ENCODE assay signal across 13 cellular contexts in the genomic region with DNA sequence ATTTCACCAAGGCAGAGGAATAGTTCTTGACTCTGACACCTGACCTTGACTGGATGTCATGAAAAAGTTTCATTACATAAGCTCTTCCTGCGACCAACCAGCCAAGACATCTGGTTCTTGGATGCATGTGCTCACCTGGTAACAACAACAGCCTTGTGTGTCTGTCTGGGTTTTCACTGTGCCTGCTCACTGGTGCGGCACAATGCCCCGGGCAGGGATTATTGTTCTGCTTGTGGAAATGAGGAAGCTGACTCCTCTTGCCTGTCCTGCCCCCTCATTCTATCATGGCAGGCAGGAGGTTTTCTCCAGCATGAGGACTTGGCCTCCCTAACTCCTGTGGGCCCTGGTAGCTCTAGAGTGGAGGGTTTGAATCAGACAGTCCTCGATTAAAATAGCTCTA. TPM values are rescaled to one million over a fixed set of nuclear protein-coding genes. Genes with fewer than 3 reads are reported as not detected.
A peak's percentile ranks its signal among the peaks of the same experiment; 100 is the strongest.
DNase-seq lines count a peak whose midpoint lies in the region; ATAC-seq, FAIRE-seq and TF ChIP-seq lines count a peak whose summit lies in the region.
"Had no signal": no experiment of that assay in that cellular context is flagged by ENCODE, and none has a peak within 500 bp of the region (broad histone marks: within the 10 kb centered on the region; RNA-seq: fewer than 3 reads in every experiment).

No MANE protein-coding gene starts in this region.

- intact Hi-C loops in left ventricle myocardium inferior (cut with micrococcal nuclease) (no loop called here), Right ventricle myocardium superior (cut with DNase I) (no loop called here), psoas muscle (cut with DNase I) (no loop called here)

- H3K27me3 ChIP-seq in left ventricle myocardium inferior (ENCODE audit: low read depth): no peaks in the 10 kb centered on the region
- no peaks in the 10 kb centered on the region for H3K27me3 ChIP-seq in psoas muscle (ENCODE audit: insufficient read depth in 3 of 3, low read length in 2 of 3)
- H3K27me3 ChIP-seq: heart left ventricle had no signal

- no peak for TF ChIP-seq POLR2A in H54 (IDR thresholded peaks at IDR 0.05; ENCODE audit: low read depth, low read length)

- DNase-seq in left ventricle myocardium inferior (no peak), Right ventricle myocardium superior (no peak), OCI-M1 (lab: John Stamatoyannopoulos, UW) (peak; percentile 68), left lobe of liver (ENCODE audit: low spot score) (no peak), psoas muscle (no peak), DMS79 treated with DMSO at 0.1 percent for 48 hours (lab: John Stamatoyannopoulos, UW) (no peak), H54 (ENCODE audit: insufficient read length, low spot score) (no peak)
- no peak for DNase-seq in activated effector memory CD4-positive, alpha-beta T cell treated with Interleukin-2 at 50 U/mL for 16 hours
- DNase-seq: activated T-cell treated with anti-CD3 and anti-CD28 coated beads, Interleukin-2, amount 50 U/mL, for 4 hours; effector memory CD4-positive, alpha-beta T cell; heart left ventricle; NCI-H82; posterior cingulate gyrus had no signal

- H3K36me3 ChIP-seq in left ventricle myocardium inferior (no peaks in the 10 kb centered on the region), psoas muscle (ENCODE audit: insufficient read depth in 1 of 2, low read depth in 1 of 2) (no peaks in the 10 kb centered on the region)
- H3K36me3 ChIP-seq: heart left ventricle had no signal

- H3K4me1 ChIP-seq in left ventricle myocardium inferior (peaks cover 26% of the 10 kb centered on the region), psoas muscle (peaks cover 48% of the 10 kb centered on the region)

- no peak for FAIRE-seq in H54 (lab: Jason Lieb, UNC)

- H3K27ac ChIP-seq in left ventricle myocardium inferior (replicated peaks): no peak overlapping the region
- no peak overlapping the region for H3K27ac ChIP-seq in psoas muscle

- WGBS in psoas muscle, 3 donors: 76 to 85% (median 77%) methylated on average over 4 of the region's 4 CpGs

- H3K9me3 ChIP-seq in left ventricle myocardium inferior (replicated peaks): no peaks in the 10 kb centered on the region
- H3K9me3 ChIP-seq in psoas muscle: no peaks in the 10 kb centered on the region
- H3K9me3 ChIP-seq: heart left ventricle had no signal

- H3K4me3 ChIP-seq in left ventricle myocardium inferior (peak overlapping the region; percentile 22), psoas muscle (no peak overlapping the region)

- TF ChIP-seq CTCF in left ventricle myocardium inferior (IDR thresholded peaks at IDR 0.05; ENCODE audit: borderline replicate concordance) (no peak), psoas muscle (IDR thresholded peaks at IDR 0.05) (no peak)

- ATAC-seq in Right ventricle myocardium superior (ENCODE audit: poor library complexity) (no peak), left lobe of liver (peak; percentile 4), psoas muscle (no peak)
- ATAC-seq: activated T-cell treated with anti-CD3 and anti-CD28 coated beads, Interleukin-2, amount 50 U/mL, for 4 hours; heart left ventricle had no signal

RNA-seq across cellular contexts. Expression of a gene that starts 11.0 kb away (rescaled TPM):
- total RNA-seq in left ventricle myocardium inferior: 19.2 TPM
- total RNA-seq in Right ventricle myocardium superior: 26.5 TPM
- total RNA-seq in left lobe of liver: 25.2 TPM
- total RNA-seq in psoas muscle: 10 to 100 TPM; 19.7 to 54.8 (median 32.5) TPM
- polyA plus RNA-seq in psoas muscle: 10 to 100 TPM in 2 of 3 donors, 1 to 10 TPM in 1; 7.4 to 19.0 (median 14.6) TPM

RNA-seq across cellular contexts. Expression of a gene that starts 39.5 kb away (rescaled TPM):
- total RNA-seq in left ventricle myocardium inferior: 7.3 TPM
- total RNA-seq in Right ventricle myocardium superior: 6.5 TPM
- total RNA-seq in left lobe of liver: 2.2 TPM
- total RNA-seq in psoas muscle: 1 to 10 TPM; 1.1 to 7.2 (median 1.6) TPM
- polyA plus RNA-seq in psoas muscle: 1 to 10 TPM in 2 of 3 donors, under 1 TPM in 1; 0.81 to 1.5 (median 1.1) TPM
- total RNA-seq: activated T-cell treated with anti-CD3 and anti-CD28 coated beads, Interleukin-2, amount 50 U/mL, for 4 hours had no signal
